1 cellular context compared by ENCODE assay signal in the genomic region with DNA sequence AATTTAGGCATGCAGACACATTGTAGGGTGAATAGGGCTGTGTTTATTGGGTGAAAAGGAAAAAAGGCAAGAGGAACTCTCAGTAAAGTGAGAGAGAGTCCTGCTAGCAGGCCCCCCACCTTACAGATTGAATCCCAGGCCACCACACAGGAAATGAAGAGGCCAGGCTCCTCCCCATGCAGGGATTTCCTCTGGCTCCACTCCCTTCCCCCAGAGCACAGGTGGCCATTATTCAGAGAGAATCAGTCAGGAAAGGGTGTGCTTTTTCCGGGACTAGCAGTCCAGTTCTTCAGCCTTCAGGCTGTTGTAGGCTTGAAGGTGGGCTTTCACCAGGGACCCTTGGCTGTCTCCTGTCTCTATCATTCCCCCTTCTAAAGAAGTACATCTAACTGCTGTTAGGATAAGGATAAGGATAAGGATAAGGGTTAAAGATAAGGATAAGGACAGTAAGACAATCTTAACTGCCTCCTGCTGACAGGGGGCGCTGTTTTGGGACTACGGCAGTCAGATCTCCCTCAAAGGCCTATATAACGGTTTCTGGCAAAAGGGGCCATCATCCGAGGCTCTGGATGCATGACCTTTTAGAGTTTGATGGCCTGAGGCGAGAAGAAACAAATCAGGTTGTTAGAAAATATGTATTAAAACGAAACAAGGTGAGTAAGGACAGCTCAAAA.
TF ChIP-seq lines count a peak whose summit lies in the region.

No MANE protein-coding gene starts in this region.

TF ChIP-seq in WTC11, 78 proteins besides CTCF, POLR2A, EP300 and RAD21 (continued from another document):
- TF ChIP-seq ESRRA (CRISPR knock-in tag; IDR thresholded peaks at IDR 0.05; ENCODE audit: borderline replicate concordance), result no peak
- TF ChIP-seq SP1 (CRISPR knock-in tag; conservative IDR thresholded peaks at IDR 0.05), result no peak
- TF ChIP-seq MXD4 (CRISPR knock-in tag; IDR thresholded peaks at IDR 0.05; ENCODE audit: borderline replicate concordance), result no peak
- TF ChIP-seq, protein P1, sequence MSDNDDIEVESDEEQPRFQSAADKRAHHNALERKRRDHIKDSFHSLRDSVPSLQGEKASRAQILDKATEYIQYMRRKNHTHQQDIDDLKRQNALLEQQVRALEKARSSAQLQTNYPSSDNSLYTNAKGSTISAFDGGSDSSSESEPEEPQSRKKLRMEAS (CRISPR knock-in tag; IDR thresholded peaks at IDR 0.05), result no peak
TF ChIP-seq in WTC11: peak in this region for 0.
